Comparison of ENCODE assay signal across 9 cellular contexts in the genomic region with DNA sequence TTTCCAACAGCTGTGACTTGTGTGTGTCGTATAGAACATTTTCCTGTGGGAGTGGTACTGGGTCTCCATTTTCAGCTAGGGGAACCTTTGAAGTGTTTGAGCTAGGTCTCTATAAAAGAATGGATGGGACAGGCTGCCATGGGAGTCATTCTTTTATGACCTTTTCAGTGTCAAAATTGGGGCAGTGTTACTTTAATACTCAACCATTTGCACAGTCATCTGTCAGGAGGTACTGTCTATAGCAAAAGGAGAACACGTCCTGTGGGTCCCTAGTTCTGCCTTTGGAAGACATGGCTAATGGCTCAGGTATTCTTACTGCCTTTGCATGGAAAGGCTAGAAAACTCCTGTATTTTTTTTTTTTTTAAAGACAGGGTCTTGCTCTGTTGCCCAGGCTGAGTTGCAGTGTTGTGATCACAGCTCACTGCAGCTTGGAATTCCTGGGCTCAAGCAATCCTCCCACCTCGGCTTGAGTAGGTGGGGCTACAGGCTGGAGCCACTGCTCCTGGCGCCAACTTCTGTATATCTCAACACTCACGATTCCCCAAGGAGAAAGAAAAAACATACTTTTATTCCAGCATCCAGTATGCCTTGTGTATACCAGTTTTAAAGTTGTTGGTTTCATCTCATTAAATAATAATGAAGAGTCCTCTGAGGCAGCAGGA.
DNase-seq lines count a peak whose midpoint lies in the region; ATAC-seq lines count a peak whose summit lies in the region.
"Had no signal": no experiment of that assay in that cellular context is flagged by ENCODE, and none has a peak within 500 bp of the region (broad histone marks: within the 10 kb centered on the region; RNA-seq: fewer than 3 reads in every experiment).

No MANE protein-coding gene starts in this region.

- H3K27me3 Mint-ChIP-seq in stimulated activated naive CD8-positive, alpha-beta T cell treated with anti-CD3 and anti-CD28 coated beads, Interleukin-15, Interleukin-2, amounts not matched to agents 100 ng/mL and 50 ng/mL, for 24 hours = peaks cover 3% of the 10 kb centered on the region
- H3K27me3 Mint-ChIP-seq in activated naive CD8-positive, alpha-beta T cell = no peaks in the 10 kb centered on the region

- ATAC-seq in stimulated activated naive CD8-positive, alpha-beta T cell treated with anti-CD3 and anti-CD28 coated beads, Interleukin-15, Interleukin-2, amounts not matched to agents 100 U/mL and 50 U/mL, for 24 hours = no peak
- ATAC-seq in HG03342 (IDR thresholded peaks at IDR 0.05; ENCODE audit: unreplicated experiment) (no peak), GM18858 (IDR thresholded peaks at IDR 0.05; ENCODE audit: unreplicated experiment) (no peak)

- no peak for DNase-seq in stimulated activated naive CD8-positive, alpha-beta T cell treated with anti-CD3 and anti-CD28 coated beads, Interleukin-15, Interleukin-2, amounts not matched to agents 100 U/mL and 50 U/mL, for 24 hours
- DNase-seq in kidney tubule cell (ENCODE audit: low spot score) (peak; percentile 48), NCI-H510A treated with DMSO at 0.1 percent for 48 hours (lab: John Stamatoyannopoulos, UW) (no peak), Kasumi-1 (lab: John Stamatoyannopoulos, UW) (no peak)
- DNase-seq: NCI-H1930 had no signal

- H3K36me3 Mint-ChIP-seq in stimulated activated naive CD8-positive, alpha-beta T cell treated with anti-CD3 and anti-CD28 coated beads, Interleukin-15, Interleukin-2, amounts not matched to agents 100 ng/mL and 50 ng/mL, for 24 hours (ENCODE audit: low read depth) = peaks cover 74% of the 10 kb centered on the region
- H3K36me3 Mint-ChIP-seq in activated naive CD8-positive, alpha-beta T cell = peaks cover 16% of the 10 kb centered on the region

- peak overlapping the region; percentile 88 for H3K4me3 Mint-ChIP-seq in stimulated activated naive CD8-positive, alpha-beta T cell treated with anti-CD3 and anti-CD28 coated beads, Interleukin-15, Interleukin-2, amounts not matched to agents 100 ng/mL and 50 ng/mL, for 24 hours
- peak overlapping the region; percentile 96 for H3K4me3 Mint-ChIP-seq in activated naive CD8-positive, alpha-beta T cell

- H3K27ac Mint-ChIP-seq in stimulated activated naive CD8-positive, alpha-beta T cell treated with anti-CD3 and anti-CD28 coated beads, Interleukin-15, Interleukin-2, amounts not matched to agents 100 ng/mL and 50 ng/mL, for 24 hours = peak overlapping the region; percentile 96
- peak overlapping the region; percentile 100 for H3K27ac Mint-ChIP-seq in activated naive CD8-positive, alpha-beta T cell

- H3K4me1 Mint-ChIP-seq in stimulated activated naive CD8-positive, alpha-beta T cell treated with anti-CD3 and anti-CD28 coated beads, Interleukin-15, Interleukin-2, amounts not matched to agents 100 ng/mL and 50 ng/mL, for 24 hours (ENCODE audit: low read depth) = peaks cover 64% of the 10 kb centered on the region
- peaks cover 42% of the 10 kb centered on the region for H3K4me1 Mint-ChIP-seq in activated naive CD8-positive, alpha-beta T cell (ENCODE audit: low read depth)

- no peaks in the 10 kb centered on the region for H3K9me3 Mint-ChIP-seq in stimulated activated naive CD8-positive, alpha-beta T cell treated with anti-CD3 and anti-CD28 coated beads, Interleukin-15, Interleukin-2, amounts not matched to agents 100 ng/mL and 50 ng/mL, for 24 hours
- H3K9me3 Mint-ChIP-seq in activated naive CD8-positive, alpha-beta T cell (ENCODE audit: low read depth) = no peaks in the 10 kb centered on the region
